Comparison of ENCODE assay signal across 1 cellular context in genomic region chr1:211741116-211741515, GRCh38.
TF ChIP-seq lines count a peak whose summit lies in the region.

No MANE protein-coding gene starts in this region.

TF ChIP-seq in WTC11, 78 proteins besides CTCF, POLR2A, EP300 and RAD21 (continued from another document):
- no peak for TF ChIP-seq ZNF281 (CRISPR knock-in tag; IDR thresholded peaks at IDR 0.05)
- no peak for TF ChIP-seq SP1 (CRISPR knock-in tag; conservative IDR thresholded peaks at IDR 0.05)
- no peak for TF ChIP-seq PRRX2 (CRISPR knock-in tag; IDR thresholded peaks at IDR 0.05)
- no peak for TF ChIP-seq E2F1 (CRISPR knock-in tag; IDR thresholded peaks at IDR 0.05)
- TF ChIP-seq SOX15 (CRISPR knock-in tag; IDR thresholded peaks at IDR 0.05): no peak
